Comparison of ENCODE assay signal across 20 cellular contexts in the genomic region with DNA sequence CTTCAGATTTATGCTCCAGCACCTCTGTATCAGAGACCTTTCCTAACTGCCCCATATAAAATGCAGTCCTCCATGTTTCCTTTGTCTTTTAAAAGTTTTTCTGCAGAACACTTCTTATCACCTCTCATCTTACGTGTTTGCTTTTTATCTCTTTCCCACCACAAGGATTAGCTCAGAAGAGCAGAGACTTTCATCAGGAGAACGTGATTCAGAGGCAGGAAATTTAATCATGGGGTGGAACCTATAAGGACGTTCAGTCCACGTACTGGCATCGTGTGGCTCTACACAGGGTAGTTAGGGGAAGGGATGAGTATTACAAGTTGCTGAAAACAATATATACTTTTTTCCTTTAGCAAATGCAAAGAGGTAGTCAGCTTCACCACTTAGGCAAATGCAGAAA.
DNase-seq lines count a peak whose midpoint lies in the region; ATAC-seq, FAIRE-seq and TF ChIP-seq lines count a peak whose summit lies in the region.
"Had no signal": no experiment of that assay in that cellular context is flagged by ENCODE, and none has a peak within 500 bp of the region (broad histone marks: within the 10 kb centered on the region; RNA-seq: fewer than 3 reads in every experiment).

No MANE protein-coding gene starts in this region.

- H3K9me3 ChIP-seq in hepatocyte (ENCODE audit: low read depth) (no peaks in the 10 kb centered on the region), stomach (no peaks in the 10 kb centered on the region)
- H3K9me3 ChIP-seq: gastrocnemius medialis had no signal

- WGBS in hepatocyte (ENCODE audit: low lambda C conversion rate, missing lambda C conversion rate), result 31% methylated on average over 5 of the region's 5 CpGs
- WGBS in stomach, 5 donors, result 24 to 49% (median 35%) methylated on average over 5 of the region's 5 CpGs

- in situ Hi-C loops in brain microvascular endothelial cell (cut with HindIII; ENCODE audit: low pct_ligation_motif_present, low sequenced_read_pairs), result no loop called here

- no peak overlapping the region for H2AFZ ChIP-seq in hepatocyte

- H3K27me3 ChIP-seq in brain microvascular endothelial cell (replicated peaks), result no peaks in the 10 kb centered on the region
- no peaks in the 10 kb centered on the region for H3K27me3 ChIP-seq in hepatocyte
- H3K27me3 ChIP-seq in stomach, result no peaks in the 10 kb centered on the region
- H3K27me3 ChIP-seq: gastrocnemius medialis had no signal

- no peak for TF ChIP-seq EP300 in stomach (IDR thresholded peaks at IDR 0.05)

- DNase-seq in LoVo (ENCODE audit: low spot score), result peak; percentile 42
- DNase-seq in brain microvascular endothelial cell, result peak; percentile 84
- DNase-seq in hepatocyte (ENCODE audit: low spot score), result peak; percentile 57
- no peak for DNase-seq in stomach
- DNase-seq in urothelium cell line (ENCODE audit: low spot score), result no peak
- DNase-seq: activated CD8-positive, alpha-beta T cell treated with anti-CD3 and anti-CD28 coated beads for 36 hours; activated T-cell treated with anti-CD3 and anti-CD28 coated beads, Interleukin-2, amount 50 U/mL, for 4 hours; central memory CD4-positive, alpha-beta T cell; DND-41; effector memory CD4-positive, alpha-beta T cell; gastrocnemius medialis; Kasumi-1; left colon; NCI-H1436; NCI-H226; NK-92 treated with Interleukin-12 subunit alpha and Interleukin-12 subunit beta, amount 100 ng/mL, for 24 hours; T-helper 1 cell had no signal

- peak overlapping the region; percentile 52 for H3K4me2 ChIP-seq in hepatocyte

- H3K27ac ChIP-seq in brain microvascular endothelial cell (peak overlapping the region; percentile 82), hepatocyte (peak overlapping the region; percentile 98), stomach (peak overlapping the region; percentile 45 to 84 (median 56))
- H3K27ac ChIP-seq: C4-2B, gastrocnemius medialis had no signal

- TF ChIP-seq CTCF in brain microvascular endothelial cell (IDR thresholded peaks at IDR 0.05; ENCODE audit: low read depth, low read length, missing control alignments) (no peak), hepatocyte (IDR thresholded peaks at IDR 0.05; ENCODE audit: poor library complexity) (no peak), stomach (IDR thresholded peaks at IDR 0.05) (no peak)

- intact Hi-C loops in stomach (cut with DNase I; ENCODE audit: low total_unique reads), result no loop called here

- H3K9me2 ChIP-seq in hepatocyte (replicated peaks; ENCODE audit: insufficient read depth), result no peaks in the 10 kb centered on the region

- peaks cover 28% of the 10 kb centered on the region for H3K4me1 ChIP-seq in hepatocyte (ENCODE audit: insufficient read depth)
- peaks cover 28 to 89% (median 66%) of the 10 kb centered on the region in 4 donors for H3K4me1 ChIP-seq in stomach
- H3K4me1 ChIP-seq: gastrocnemius medialis had no signal

- H3K36me3 ChIP-seq in brain microvascular endothelial cell (replicated peaks), result no peaks in the 10 kb centered on the region
- no peaks in the 10 kb centered on the region for H3K36me3 ChIP-seq in hepatocyte (replicated peaks; ENCODE audit: insufficient read depth, low read depth)
- no peaks in the 10 kb centered on the region for H3K36me3 ChIP-seq in stomach
- H3K36me3 ChIP-seq: gastrocnemius medialis had no signal

- FAIRE-seq in urothelium cell line (lab: Jason Lieb, UNC), result no peak

- TF ChIP-seq POLR2A in stomach (IDR thresholded peaks at IDR 0.05), result no peak

- no peak for ATAC-seq in HG03469 (IDR thresholded peaks at IDR 0.05; ENCODE audit: unreplicated experiment)
- ATAC-seq in GM21381 (IDR thresholded peaks at IDR 0.05; ENCODE audit: unreplicated experiment), result no peak
- ATAC-seq: activated CD8-positive, alpha-beta T cell treated with anti-CD3 and anti-CD28 coated beads for 36 hours; activated T-cell treated with anti-CD3 and anti-CD28 coated beads, Interleukin-2, amount 50 U/mL, for 4 hours; gastrocnemius medialis had no signal

- H3K4me3 ChIP-seq in brain microvascular endothelial cell (ENCODE audit: low read depth, low read length) (no peak overlapping the region), hepatocyte (no peak overlapping the region), stomach (no peak overlapping the region)
- H3K4me3 ChIP-seq: gastrocnemius medialis had no signal

- peaks cover 5% of the 10 kb centered on the region for H3K79me2 ChIP-seq in hepatocyte

- no peaks in the 10 kb centered on the region for H4K20me1 ChIP-seq in hepatocyte (ENCODE audit: insufficient read depth, poor library complexity, severe bottlenecking)

Comparison
In these comparisons a context has a peak if more than half of its experiments do, and no peak if none do; other contexts are left out.
1. DNase-seq: peak in LoVo (single experiment), brain microvascular endothelial cell (single experiment) and hepatocyte (single experiment); none in stomach (single experiment) and urothelium cell line (single experiment).
2. Peak in every context shown above with its lines, with median percentiles within 50 percentile points of each other: H3K27ac ChIP-seq.